ENCODE assay signal across 7 cellular contexts in the genomic region with DNA sequence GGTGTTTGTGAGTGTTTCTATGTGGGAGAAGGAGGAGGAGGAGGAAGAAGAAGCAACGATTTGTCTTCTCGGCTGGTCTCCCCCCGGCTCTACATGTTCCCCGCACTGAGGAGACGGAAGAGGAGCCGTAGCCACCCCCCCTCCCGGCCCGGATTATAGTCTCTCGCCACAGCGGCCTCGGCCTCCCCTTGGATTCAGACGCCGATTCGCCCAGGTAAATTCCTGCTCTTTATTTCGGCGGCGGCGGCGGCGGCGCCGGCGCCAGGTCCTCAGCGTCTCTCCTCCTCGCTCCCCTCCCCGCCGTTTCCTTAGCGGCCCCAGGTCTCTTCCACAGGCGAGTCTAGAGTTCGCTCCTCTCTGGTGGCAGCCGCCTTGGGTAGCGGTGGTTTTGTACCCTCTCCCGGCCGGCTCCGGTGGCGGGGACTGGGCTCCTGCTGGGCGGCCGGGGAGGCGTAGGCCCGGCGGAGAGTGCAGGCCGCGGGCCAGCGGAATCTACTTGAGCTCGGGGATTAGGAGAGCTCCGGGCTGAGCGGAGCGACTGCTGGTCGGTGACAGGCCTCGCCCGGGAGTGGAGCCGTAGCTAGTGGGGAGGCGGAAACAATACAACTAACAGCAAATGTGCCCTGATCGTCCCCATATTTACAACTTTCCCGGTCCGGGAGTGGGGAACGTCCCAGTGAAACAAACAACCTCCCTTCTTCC. TPM values are rescaled to one million over a fixed set of nuclear protein-coding genes. Genes with fewer than 3 reads are reported as not detected.
DNase-seq lines count a peak whose midpoint lies in the region; ATAC-seq and TF ChIP-seq lines count a peak whose summit lies in the region.

No MANE protein-coding gene starts in this region.

- H3K4me1 Mint-ChIP-seq in activated CD4-positive, alpha-beta T cell treated with anti-CD3 and anti-CD28 coated beads, Interleukin-2, amount 10 ng/mL, durations not matched to agents 24 days and 14 days: peaks cover 34% of the 10 kb centered on the region

- peak overlapping the region; percentile 91 for H3K27ac Mint-ChIP-seq in activated CD4-positive, alpha-beta T cell treated with anti-CD3 and anti-CD28 coated beads, Interleukin-2, amount 10 ng/mL, durations not matched to agents 24 days and 14 days

- DNase-seq in NCI-H226: peak; percentile 43
- peak; percentile 85 for DNase-seq in activated CD4-positive, alpha-beta T cell treated with anti-CD3 and anti-CD28 coated beads, Interleukin-2, amount 10 ng/mL, durations not matched to agents 24 days and 14 days
- peak; percentile 73 for DNase-seq in dermis blood vessel endothelial cell
- DNase-seq in lower leg skin (ENCODE audit: low spot score in 2 of 2): peak; percentile 46 to 94
- DNase-seq in stimulated activated CD4-positive, alpha-beta T cell treated with anti-CD3 and anti-CD28 coated beads, Interleukin-4, amount 100 ng/mL, for 48 hours (ENCODE audit: low read depth in 2 of 2): peak; percentile 43

- intact Hi-C loops in activated CD4-positive, alpha-beta T cell treated with anti-CD3 and anti-CD28 coated beads, Interleukin-2, amount 10 ng/mL, durations not matched to agents 24 days and 14 days (cut with micrococcal nuclease): loop anchor here (1.0 to 10.0 kb wide), 10 partner anchors 12 to 1262 kb away; partner anchors contain the start of genes CPLANE1, LMBRD2, NADK2 and NUP155
- intact Hi-C loops in lower leg skin (cut with DNase I; ENCODE audit: low total_unique reads): no loop called here

- TF ChIP-seq POLR2A in lower leg skin (IDR thresholded peaks at IDR 0.05): no peak

- ATAC-seq in GM18511 (IDR thresholded peaks at IDR 0.05; ENCODE audit: unreplicated experiment): peak; percentile 22
- ATAC-seq in HG03025 (IDR thresholded peaks at IDR 0.05; ENCODE audit: low FRiP score, unreplicated experiment): peak; percentile 31

- no peaks in the 10 kb centered on the region for H3K9me3 Mint-ChIP-seq in activated CD4-positive, alpha-beta T cell treated with anti-CD3 and anti-CD28 coated beads, Interleukin-2, amount 10 ng/mL, durations not matched to agents 24 days and 14 days

- peaks cover 7% of the 10 kb centered on the region for H3K36me3 Mint-ChIP-seq in activated CD4-positive, alpha-beta T cell treated with anti-CD3 and anti-CD28 coated beads, Interleukin-2, amount 10 ng/mL, durations not matched to agents 24 days and 14 days (ENCODE audit: low read depth)

- WGBS in lower leg skin, 2 donors: 0 to 1% methylated on average over 39 to 55 of the region's 57 CpGs

- no peak for TF ChIP-seq CTCF in lower leg skin (IDR thresholded peaks at IDR 0.05)

- H3K4me3 Mint-ChIP-seq in activated CD4-positive, alpha-beta T cell treated with anti-CD3 and anti-CD28 coated beads, Interleukin-2, amount 10 ng/mL, durations not matched to agents 24 days and 14 days: peak overlapping the region; percentile 88

- H3K4me3 ChIP-seq in lower leg skin (ENCODE audit: low read depth, poor library complexity, severe bottlenecking): peak overlapping the region; percentile 70

- H3K27me3 Mint-ChIP-seq in activated CD4-positive, alpha-beta T cell treated with anti-CD3 and anti-CD28 coated beads, Interleukin-2, amount 10 ng/mL, durations not matched to agents 24 days and 14 days: no peaks in the 10 kb centered on the region

RNA-seq across cellular contexts. Expression of gene NIPBL, which starts 0.5 kb away (rescaled TPM):
- 49.3 and 49.6 TPM in 2 replicates for total RNA-seq in activated CD4-positive, alpha-beta T cell treated with anti-CD3 and anti-CD28 coated beads, Interleukin-2, amount 10 ng/mL, durations not matched to agents 24 days and 14 days
- total RNA-seq in dermis blood vessel endothelial cell (29.3 and 44.4 TPM in 2 replicates), lower leg skin (10 to 100 TPM; 39.0 to 56.9 (median 49.4) TPM)

Comparison
In these comparisons a context has a peak if more than half of its experiments do, and no peak if none do; other contexts are left out.
1. Peak in every context shown above with its lines: DNase-seq, ATAC-seq and H3K4me3 ChIP-seq.